Comparison of ENCODE assay signal across 1 cellular context in genomic region chr3:48644898-48645760, GRCh38.
TF ChIP-seq lines count a peak whose summit lies in the region.

No MANE protein-coding gene starts in this region.

TF ChIP-seq in IMR-90, 13 proteins besides CTCF, POLR2A, EP300 and RAD21:
- no peak for TF ChIP-seq RCOR1 (IDR thresholded peaks at IDR 0.05; ENCODE audit: insufficient replicate concordance, low read length)
- no peak for TF ChIP-seq CEBPB (IDR thresholded peaks at IDR 0.05; ENCODE audit: low read depth, low read length)
- no peak for TF ChIP-seq CHD1 (IDR thresholded peaks at IDR 0.05; ENCODE audit: low read depth, low read length)
- TF ChIP-seq FOS (IDR thresholded peaks at IDR 0.05; ENCODE audit: low read depth, low read length), result no peak
- TF ChIP-seq RFX5 (IDR thresholded peaks at IDR 0.05; ENCODE audit: low read depth, low read length), result no peak
- no peak for TF ChIP-seq ELK1 (IDR thresholded peaks at IDR 0.05; ENCODE audit: borderline replicate concordance, low read depth, low read length)
- no peak for TF ChIP-seq BHLHE40 (IDR thresholded peaks at IDR 0.05; ENCODE audit: low read depth, low read length)
